8 cellular contexts compared by ENCODE assay signal in the genomic region with DNA sequence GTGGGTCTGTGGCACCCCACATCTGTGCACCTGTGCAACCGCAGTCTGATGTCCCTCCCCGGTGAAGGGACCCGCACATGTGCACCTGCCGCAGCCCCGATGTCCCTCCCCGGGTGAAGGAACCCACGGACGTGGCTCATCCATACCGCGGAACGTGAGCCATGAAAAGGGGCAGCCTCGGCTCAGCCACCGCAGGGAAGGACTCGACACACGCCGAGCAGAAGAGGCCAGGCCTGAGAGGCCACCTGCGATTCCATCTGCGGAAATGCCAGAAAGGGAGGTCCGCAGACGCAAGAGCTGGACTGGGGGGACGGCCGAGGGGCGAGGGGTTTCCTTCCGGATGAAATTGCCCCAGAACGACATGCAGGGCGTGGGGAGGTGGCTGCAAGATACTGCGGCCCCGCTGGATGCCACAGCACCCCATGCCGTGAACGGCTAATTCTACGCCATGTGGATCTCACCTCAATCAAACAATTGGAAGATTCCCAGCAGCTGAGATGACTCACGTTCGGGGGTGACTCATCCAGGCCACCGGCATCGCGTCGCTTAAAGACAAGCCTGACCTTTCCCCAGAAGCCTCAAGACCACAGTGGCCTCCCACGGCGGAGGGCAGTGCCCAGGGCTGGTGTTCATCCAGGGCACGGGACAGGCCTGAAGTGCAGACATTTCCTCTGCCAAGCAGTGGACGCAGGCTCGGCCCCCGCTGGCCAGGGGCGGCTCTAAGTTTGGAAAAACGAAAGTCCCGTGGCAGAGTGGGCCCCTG. TPM values are rescaled to one million over a fixed set of nuclear protein-coding genes. Genes with fewer than 3 reads are reported as not detected.
DNase-seq lines count a peak whose midpoint lies in the region; ATAC-seq and TF ChIP-seq lines count a peak whose summit lies in the region.

No MANE protein-coding gene starts in this region.

- ATAC-seq in HG02798 (IDR thresholded peaks at IDR 0.05; ENCODE audit: poor library complexity, unreplicated experiment): no peak

- H3K4me3 ChIP-seq in GM12864 (ENCODE audit: low read depth, low read length): no peak overlapping the region
- no peak overlapping the region for H3K4me3 ChIP-seq in adrenal gland

- peak in 1 of 2 donors; percentile 46 for TF ChIP-seq POLR2A in adrenal gland (IDR thresholded peaks at IDR 0.05)

- TF ChIP-seq CTCF in GM12864 (IDR thresholded peaks at IDR 0.05; ENCODE audit: low read depth, low read length, missing control alignments) (no peak), adrenal gland (IDR thresholded peaks at IDR 0.05) (no peak)

- intact Hi-C loops in adrenal gland (cut with DNase I): no loop called here

- no peaks in the 10 kb centered on the region for H3K36me3 ChIP-seq in adrenal gland (replicated peaks in 1 of 2)

- H3K4me1 ChIP-seq in adrenal gland (replicated peaks in 1 of 2): peaks cover 0 to 4% of the 10 kb centered on the region in 2 donors

- H3K27me3 ChIP-seq in adrenal gland: no peaks in the 10 kb centered on the region

- peak overlapping the region in 3 of 5 donors; percentile 43 to 87 (median 47) for H3K27ac ChIP-seq in adrenal gland

- DNase-seq in GM12864 (ENCODE audit: low read depth) (peak; percentile 8), T follicular helper cell (ENCODE audit: low read depth) (peak; percentile 24), adrenal gland (peak; percentile 85 to 94 (median 91)), myocyte (ENCODE audit: low read depth) (peak; percentile 95), stromal cell of bone marrow (ENCODE audit: low read depth) (peak; percentile 45), superior temporal gyrus (ENCODE audit: extremely low spot score) (no peak), NCI-H1930 (lab: John Stamatoyannopoulos, UW) (no peak)

- 54 to 64% (median 59%) methylated on average over 34 to 46 of the region's 46 CpGs for WGBS in adrenal gland, 4 donors

- H3K9me3 ChIP-seq in adrenal gland (replicated peaks in 1 of 3): no peaks in the 10 kb centered on the region

RNA-seq across cellular contexts. Expression of a gene that starts 21.0 kb away (rescaled TPM):
- 1 to 10 TPM in 2 of 8 donors, under 1 TPM in 6; 0.09 to 1.5 (median 0.57) TPM for total RNA-seq in adrenal gland
- polyA plus RNA-seq in adrenal gland: 1 to 10 TPM in 2 of 3 donors, under 1 TPM in 1; 0.04 to 2.1 (median 1.6) TPM
- 53.9 and 116 TPM in 2 replicates for total RNA-seq in myocyte
- 18.8 TPM for polyA plus RNA-seq in myocyte (2012)

RNA-seq across cellular contexts. Expression of a gene that starts 31.8 kb away (rescaled TPM):
- 10 to 100 TPM; 24.2 to 80.8 (median 36.3) TPM for total RNA-seq in adrenal gland
- polyA plus RNA-seq in adrenal gland: 100 to 1,000 TPM in 1 of 3 donors, 10 to 100 TPM in 2; 10.5 to 101 (median 66.0) TPM
- 67.9 and 74.3 TPM in 2 replicates for total RNA-seq in myocyte
- 39.2 TPM for polyA plus RNA-seq in myocyte (2012)

Comparison
In these comparisons a context has a peak if more than half of its experiments do, and no peak if none do; other contexts are left out.
1. DNase-seq: peak in GM12864 (single experiment), T follicular helper cell (single experiment), adrenal gland (7 of 7), myocyte (single experiment) and stromal cell of bone marrow (single experiment); none in superior temporal gyrus (single experiment) and NCI-H1930 (0 of 2).
2. RNA of a gene that starts 21.0 kb away (total RNA-seq): 53.9 to 116 TPM in myocyte; 0.09 to 1.5 TPM in adrenal gland; every median in the first group is over 10 times any median in the second.